Comparison of ENCODE assay signal across 19 cellular contexts in the genomic region with DNA sequence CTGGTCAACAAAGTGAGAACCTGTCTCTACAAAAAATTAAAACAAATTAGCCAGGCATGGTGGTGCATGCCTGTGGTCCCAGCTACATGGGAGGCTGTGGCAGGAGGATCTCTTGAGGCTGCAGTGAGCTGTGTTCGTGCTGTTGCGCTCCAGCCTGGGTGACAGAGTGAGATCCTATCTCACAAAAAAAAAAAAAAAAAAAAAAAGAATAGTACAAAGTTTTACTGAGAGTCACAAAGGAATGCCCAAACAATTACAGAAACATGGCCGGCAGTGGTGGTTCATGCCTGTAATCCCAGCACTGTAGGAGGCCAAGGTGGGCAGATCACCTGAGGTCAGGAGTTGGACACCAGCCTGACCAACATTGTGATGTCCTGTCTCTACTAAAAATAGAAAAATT. TPM values are rescaled to one million over a fixed set of nuclear protein-coding genes. Genes with fewer than 3 reads are reported as not detected.
DNase-seq lines count a peak whose midpoint lies in the region; ATAC-seq and TF ChIP-seq lines count a peak whose summit lies in the region.
"Had no signal": no experiment of that assay in that cellular context is flagged by ENCODE, and none has a peak within 500 bp of the region (broad histone marks: within the 10 kb centered on the region; RNA-seq: fewer than 3 reads in every experiment).

No MANE protein-coding gene starts in this region.

- no peak overlapping the region for H3K4me3 Mint-ChIP-seq in MCF 10A (ENCODE audit: unreplicated experiment)
- H3K4me3 Mint-ChIP-seq: CD14-positive monocyte; CD8-positive, alpha-beta T cell; HFFc6 had no signal

- H3K4me3 ChIP-seq in breast epithelium (no peak overlapping the region), gastroesophageal sphincter (no peak overlapping the region), thyroid gland (replicated peaks in 1 of 3) (no peak overlapping the region), aorta (ENCODE audit: low read length in 2 of 2) (no peak overlapping the region), Peyer's patch (no peak overlapping the region), H7 (ENCODE audit: insufficient read depth, low read depth, low read length) (no peak overlapping the region)
- H3K4me3 ChIP-seq: HAP-1 had no signal

- BruUV-seq in MCF 10A (replicated peaks; lab: Mats Ljungman, UMichigan), result no TSS peak

- POLR2A ChIA-PET in MCF 10A (lab: Yijun Ruan, JAX), result interaction anchor here (9.4 kb wide), 1 partner anchor 14 kb away, joined by 214 read pairs; no protein-coding TSS in a partner anchor

- ATAC-seq in gastroesophageal sphincter (no peak), aorta (ENCODE audit: low FRiP score) (no peak), GM18907 (IDR thresholded peaks at IDR 0.05; ENCODE audit: unreplicated experiment) (no peak)
- ATAC-seq: CD8-positive, alpha-beta T cell had no signal

- H3K9me3 Mint-ChIP-seq in MCF 10A (ENCODE audit: unreplicated experiment), result no peaks in the 10 kb centered on the region
- H3K9me3 Mint-ChIP-seq: CD14-positive monocyte; CD8-positive, alpha-beta T cell; HFFc6 had no signal

- no peaks in the 10 kb centered on the region for H3K27me3 Mint-ChIP-seq in MCF 10A (ENCODE audit: insufficient read depth, unreplicated experiment)

- H3K4me1 Mint-ChIP-seq in MCF 10A (ENCODE audit: insufficient read depth, unreplicated experiment), result peaks cover 26% of the 10 kb centered on the region

- no peaks in the 10 kb centered on the region for H3K9me3 ChIP-seq in breast epithelium
- H3K9me3 ChIP-seq in gastroesophageal sphincter, result no peaks in the 10 kb centered on the region
- H3K9me3 ChIP-seq in thyroid gland, result no peaks in the 10 kb centered on the region
- H3K9me3 ChIP-seq in aorta (ENCODE audit: control insufficient read depth, low read length), result no peaks in the 10 kb centered on the region
- H3K9me3 ChIP-seq in Peyer's patch, result no peaks in the 10 kb centered on the region
- H3K9me3 ChIP-seq: HAP-1 had no signal

- H3K36me3 ChIP-seq in breast epithelium, result no peaks in the 10 kb centered on the region
- H3K36me3 ChIP-seq in gastroesophageal sphincter, result no peaks in the 10 kb centered on the region
- H3K36me3 ChIP-seq in thyroid gland, result no peaks in the 10 kb centered on the region
- no peaks in the 10 kb centered on the region for H3K36me3 ChIP-seq in aorta (ENCODE audit: control insufficient read depth in 1 of 2, insufficient read depth in 2 of 2, low read length in 1 of 2)
- H3K36me3 ChIP-seq in Peyer's patch, result no peaks in the 10 kb centered on the region
- no peaks in the 10 kb centered on the region for H3K36me3 ChIP-seq in H7 (replicated peaks; ENCODE audit: control insufficient read depth, insufficient read depth, low read length)
- H3K36me3 ChIP-seq: HAP-1 had no signal

- intact Hi-C loops in breast epithelium (cut with DNase I; ENCODE audit: low total_unique reads), result no loop called here
- intact Hi-C loops in MCF 10A (cut with micrococcal nuclease), result no loop called here
- intact Hi-C loops in thyroid gland (cut with DNase I), result no loop called here
- intact Hi-C loops in aorta (cut with DNase I), result no loop called here

- no peak for TF ChIP-seq POLR2A in breast epithelium (IDR thresholded peaks at IDR 0.05)
- no peak for TF ChIP-seq POLR2A in gastroesophageal sphincter (IDR thresholded peaks at IDR 0.05)
- no peak for TF ChIP-seq POLR2A in thyroid gland (IDR thresholded peaks at IDR 0.05)
- TF ChIP-seq POLR2A in Peyer's patch (IDR thresholded peaks at IDR 0.05), result no peak

- no peaks in the 10 kb centered on the region for H3K27me3 ChIP-seq in breast epithelium
- H3K27me3 ChIP-seq in gastroesophageal sphincter, result no peaks in the 10 kb centered on the region
- no peaks in the 10 kb centered on the region for H3K27me3 ChIP-seq in thyroid gland
- no peaks in the 10 kb centered on the region for H3K27me3 ChIP-seq in aorta (ENCODE audit: control insufficient read depth in 1 of 2, insufficient read depth in 2 of 2, low read length in 1 of 2)
- no peaks in the 10 kb centered on the region for H3K27me3 ChIP-seq in Peyer's patch
- no peaks in the 10 kb centered on the region for H3K27me3 ChIP-seq in H7 (ENCODE audit: control insufficient read depth, insufficient read depth, low read length)

- no peak for DNase-seq in breast epithelium (ENCODE audit: low spot score in 2 of 2)
- no peak for DNase-seq in MCF 10A (ENCODE audit: unreplicated experiment)
- DNase-seq in thyroid gland, result no peak
- no peak for DNase-seq in aorta
- DNase-seq in Peyer's patch, result no peak
- DNase-seq in H7, result no peak
- DNase-seq: CD8-positive, alpha-beta T cell; COR-L47; DMS153; DMS79 treated with DMSO at 0.1 percent for 48 hours; EL; GOT3; HFFc6 had no signal

- CTCF ChIA-PET in MCF 10A (lab: Yijun Ruan, JAX), result interaction anchor here (0.7 to 7.7 kb wide), 3 partner anchors 13 to 411 kb away, joined by 3 to 72 read pairs (median 55); partner anchors contain the start of gene DSTN

- TF ChIP-seq CTCF in breast epithelium (IDR thresholded peaks at IDR 0.05), result no peak
- TF ChIP-seq CTCF in MCF 10A (IDR thresholded peaks at IDR 0.05; ENCODE audit: unreplicated experiment), result no peak
- TF ChIP-seq CTCF in gastroesophageal sphincter (IDR thresholded peaks at IDR 0.05), result no peak
- TF ChIP-seq CTCF in thyroid gland (IDR thresholded peaks at IDR 0.05), result no peak
- no peak for TF ChIP-seq CTCF in Peyer's patch (IDR thresholded peaks at IDR 0.05)

- no peak overlapping the region for H3K27ac Mint-ChIP-seq in MCF 10A (ENCODE audit: low read depth, unreplicated experiment)
- H3K27ac Mint-ChIP-seq: CD8-positive, alpha-beta T cell had no signal

- TF ChIP-seq EP300 in gastroesophageal sphincter (IDR thresholded peaks at IDR 0.05), result no peak

- peaks cover 5% of the 10 kb centered on the region for H3K36me3 Mint-ChIP-seq in MCF 10A (ENCODE audit: insufficient read depth, unreplicated experiment)
- H3K36me3 Mint-ChIP-seq: CD14-positive monocyte; CD8-positive, alpha-beta T cell had no signal

- H3K4me1 ChIP-seq in breast epithelium, result peaks cover 9 to 13% of the 10 kb centered on the region in 2 donors
- H3K4me1 ChIP-seq in gastroesophageal sphincter, result peaks cover 15 to 52% (median 29%) of the 10 kb centered on the region in 3 donors
- peaks cover 25 to 38% of the 10 kb centered on the region in 2 donors for H3K4me1 ChIP-seq in thyroid gland
- peaks cover 10 to 23% of the 10 kb centered on the region in 2 donors for H3K4me1 ChIP-seq in aorta (ENCODE audit: control insufficient read depth in 1 of 2, insufficient read depth in 2 of 2, low read length in 2 of 2)
- H3K4me1 ChIP-seq in Peyer's patch, result peaks cover 0 to 23% (median 4%) of the 10 kb centered on the region in 4 donors
- H3K4me1 ChIP-seq: HAP-1 had no signal

- 17 to 92% methylated on average over 1 to 2 of the region's 3 CpGs for WGBS in gastroesophageal sphincter (ENCODE audit: low coverage in 1 of 2), 2 donors
- 96 to 99% methylated on average over 3 of the region's 3 CpGs for WGBS in thyroid gland, 2 donors
- 95 to 98% methylated on average over 3 of the region's 3 CpGs for WGBS in aorta, 2 donors

- H3K27ac ChIP-seq in breast epithelium, result peak overlapping the region; percentile 39 to 93
- peak overlapping the region in 3 of 4 donors; percentile 74 to 100 (median 100) for H3K27ac ChIP-seq in gastroesophageal sphincter
- peak overlapping the region; percentile 26 to 96 (median 92) for H3K27ac ChIP-seq in thyroid gland
- peak overlapping the region; percentile 9 to 70 for H3K27ac ChIP-seq in aorta (ENCODE audit: low read depth in 1 of 2, low read length in 2 of 2)
- peak overlapping the region in 1 of 4 donors; percentile 31 for H3K27ac ChIP-seq in Peyer's patch
- H3K27ac ChIP-seq: 22Rv1, HL-60 had no signal

RNA-seq across cellular contexts. Expression of gene DSTN, which starts 14.8 kb away (rescaled TPM):
- total RNA-seq in breast epithelium (100 to 1,000 TPM; 180 to 384 (median 272) TPM), MCF 10A (2022) (217 and 280 TPM in 2 replicates), gastroesophageal sphincter (1,000 to 10,000 TPM; 1,820 to 3,515 (median 2,996) TPM), thyroid gland (100 to 1,000 TPM; 504 to 681 (median 560) TPM), aorta (1,000 to 10,000 TPM; 1,041 to 1,932 TPM), Peyer's patch (100 to 1,000 TPM; 111 to 151 (median 117) TPM)
- 1,000 to 10,000 TPM; 2,289 to 5,298 TPM for polyA plus RNA-seq in aorta
- 112 and 126 TPM in 2 replicates for total RNA-seq in H7 (2014; rRNA removed; shearing (Covaris generic))

RNA-seq across cellular contexts. Expression of gene BFSP1, which starts 23.9 kb away (rescaled TPM):
- total RNA-seq in breast epithelium, result 1 to 10 TPM in 2 of 3 donors, under 1 TPM in 1; 0.80 to 2.8 (median 1.6) TPM
- total RNA-seq in MCF 10A (2022), result 3.5 and 3.9 TPM in 2 replicates
- total RNA-seq in gastroesophageal sphincter, result 1 to 10 TPM; 2.0 to 5.9 (median 5.0) TPM
- 1 to 10 TPM; 2.7 to 8.7 (median 4.2) TPM for total RNA-seq in thyroid gland
- total RNA-seq in aorta, result 1 to 10 TPM; 1.5 to 2.6 TPM
- polyA plus RNA-seq in aorta, result 1 to 10 TPM; 2.4 to 9.9 TPM
- total RNA-seq in Peyer's patch, result 1 to 10 TPM in 1 of 4 donors, under 1 TPM in 1, not detected in 2; 0.57 to 2.5 TPM
- 3.1 and 5.0 TPM in 2 replicates for total RNA-seq in H7 (2014; rRNA removed; shearing (Covaris generic))
- polyA plus RNA-seq: CD14-positive monocyte had no signal
